In genomic region chr13:110306340-110306959, GRCh38 we compare ENCODE assay signal across 9 cellular contexts. TPM values are rescaled to one million over a fixed set of nuclear protein-coding genes. Genes with fewer than 3 reads are reported as not detected.
DNase-seq lines count a peak whose midpoint lies in the region; ATAC-seq and TF ChIP-seq lines count a peak whose summit lies in the region.
"Had no signal": no experiment of that assay in that cellular context is flagged by ENCODE, and none has a peak within 500 bp of the region (broad histone marks: within the 10 kb centered on the region; RNA-seq: fewer than 3 reads in every experiment).

No MANE protein-coding gene starts in this region.

- peak overlapping the region; percentile 88 to 98 (median 94) for H3K27ac ChIP-seq in transverse colon
- H3K27ac ChIP-seq: HL-60 had no signal

- TF ChIP-seq CTCF in epithelial cell of proximal tubule (conservative IDR thresholded peaks at IDR 0.05; ENCODE audit: low read depth, low read length) (no peak), transverse colon (IDR thresholded peaks at IDR 0.05) (no peak)

- DNase-seq in RPMI7951 (ENCODE audit: low read depth) (peak; percentile 48), epithelial cell of proximal tubule (ENCODE audit: low read depth) (no peak), mesenteric fat pad (ENCODE audit: low spot score) (peak; percentile 89), transverse colon (no peak), NCI-H748 (lab: John Stamatoyannopoulos, UW; ENCODE audit: unreplicated experiment) (no peak)
- no peak for DNase-seq in activated naive CD4-positive, alpha-beta T cell treated with anti-CD3 and anti-CD28 coated beads, Interleukin-2, amount 10 ng/mL, durations not matched to agents 7 days and 5 days
- DNase-seq: T-cell had no signal

- intact Hi-C loops in transverse colon (cut with DNase I; ENCODE audit: low total_unique reads), result loop anchor here (5.0 to 10.0 kb wide), 3 partner anchors 36 to 108 kb away; no protein-coding TSS in a partner anchor

- peaks cover 37% of the 10 kb centered on the region for H3K27me3 ChIP-seq in transverse colon

- whole genome bisulfite sequencing in transverse colon (ENCODE audit: low coverage in 1 of 2), 2 donors, result 13 to 35% methylated on average over 5 to 46 of the region's 53 CpGs

- TF ChIP-seq POLR2A in transverse colon (IDR thresholded peaks at IDR 0.05), result no peak

- no peaks in the 10 kb centered on the region for H3K9me3 ChIP-seq in transverse colon

- no peaks in the 10 kb centered on the region for H3K36me3 Mint-ChIP-seq in activated naive CD4-positive, alpha-beta T cell treated with anti-CD3 and anti-CD28 coated beads, Interleukin-2, amount 10 ng/mL, durations not matched to agents 7 days and 5 days
- H3K36me3 Mint-ChIP-seq: T-cell had no signal

- no peak overlapping the region for H3K27ac Mint-ChIP-seq in activated naive CD4-positive, alpha-beta T cell treated with anti-CD3 and anti-CD28 coated beads, Interleukin-2, amount 10 ng/mL, durations not matched to agents 7 days and 5 days
- H3K27ac Mint-ChIP-seq: T-cell had no signal

- H3K27me3 Mint-ChIP-seq in activated naive CD4-positive, alpha-beta T cell treated with anti-CD3 and anti-CD28 coated beads, Interleukin-2, amount 10 ng/mL, durations not matched to agents 7 days and 5 days, result peaks cover 93% of the 10 kb centered on the region

- H3K9me3 Mint-ChIP-seq in activated naive CD4-positive, alpha-beta T cell treated with anti-CD3 and anti-CD28 coated beads, Interleukin-2, amount 10 ng/mL, durations not matched to agents 7 days and 5 days, result no peaks in the 10 kb centered on the region
- H3K9me3 Mint-ChIP-seq: T-cell had no signal

- no peaks in the 10 kb centered on the region for H3K36me3 ChIP-seq in transverse colon

- H3K4me3 ChIP-seq in epithelial cell of proximal tubule (ENCODE audit: low read depth, low read length) (peak overlapping the region; percentile 80), transverse colon (peak overlapping the region; percentile 58 to 88 (median 74))

- in situ Hi-C loops in transverse colon (cut with MboI; ENCODE audit: low pct_ligation_motif_present in 1 of 4, low pct_unique_long_range_greater_than_20kb in 1 of 4, low sequenced_read_pairs in 3 of 4), result no loop called here

- no peak overlapping the region for H3K4me3 Mint-ChIP-seq in activated naive CD4-positive, alpha-beta T cell treated with anti-CD3 and anti-CD28 coated beads, Interleukin-2, amount 10 ng/mL, durations not matched to agents 7 days and 5 days
- H3K4me3 Mint-ChIP-seq: T-cell had no signal

- CTCF ChIA-PET in activated naive CD4-positive, alpha-beta T cell treated with anti-CD3 and anti-CD28 coated beads, Interleukin-2, amount 10 ng/mL, durations not matched to agents 7 days and 5 days (lab: Charles Lee), result interaction anchor here (1.7 kb wide), 1 partner anchor 18 kb away, joined by 5 read pairs; no protein-coding TSS in a partner anchor

- TF ChIP-seq EP300 in transverse colon (IDR thresholded peaks at IDR 0.05; ENCODE audit: low read depth), result no peak

- H3K4me1 Mint-ChIP-seq in activated naive CD4-positive, alpha-beta T cell treated with anti-CD3 and anti-CD28 coated beads, Interleukin-2, amount 10 ng/mL, durations not matched to agents 7 days and 5 days, result peaks cover 7% of the 10 kb centered on the region

- H3K4me1 ChIP-seq in transverse colon, result peaks cover 0 to 40% (median 26%) of the 10 kb centered on the region in 4 donors

- no peak for ATAC-seq in HG03280 (IDR thresholded peaks at IDR 0.05; ENCODE audit: unreplicated experiment)
- ATAC-seq: T-cell had no signal

RNA-seq across cellular contexts. Expression of gene COL4A1, which starts 0.5 kb away (rescaled TPM):
- total RNA-seq in RPMI7951 (2014; rRNA removed; shearing (Covaris generic)), result 207 and 209 TPM in 2 replicates
- total RNA-seq in epithelial cell of proximal tubule (426 and 547 TPM in 2 replicates), mesenteric fat pad (1,996 TPM), transverse colon (100 to 1,000 TPM in 2 of 4 donors, 10 to 100 TPM in 2; 46.4 to 180 (median 99.2) TPM)

RNA-seq across cellular contexts. Expression of gene COL4A2, which starts 0.6 kb away (rescaled TPM):
- total RNA-seq in RPMI7951 (2014; rRNA removed; shearing (Covaris generic)), result 181 and 212 TPM in 2 replicates
- 513 and 728 TPM in 2 replicates for total RNA-seq in epithelial cell of proximal tubule
- total RNA-seq in mesenteric fat pad, result 1,333 TPM
- 100 to 1,000 TPM in 2 of 4 donors, 10 to 100 TPM in 2; 75.1 to 322 (median 115) TPM for total RNA-seq in transverse colon

Comparison
In these comparisons a context has a peak if more than half of its experiments do, and no peak if none do; other contexts are left out.
1. DNase-seq: peak in RPMI7951 (single experiment) and mesenteric fat pad (single experiment); none in epithelial cell of proximal tubule (single experiment), transverse colon (single experiment), activated naive CD4-positive, alpha-beta T cell treated with anti-CD3 and anti-CD28 coated beads, Interleukin-2, amount 10 ng/mL, durations not matched to agents 7 days and 5 days (single experiment) and NCI-H748 (single experiment).